In the genomic region with DNA sequence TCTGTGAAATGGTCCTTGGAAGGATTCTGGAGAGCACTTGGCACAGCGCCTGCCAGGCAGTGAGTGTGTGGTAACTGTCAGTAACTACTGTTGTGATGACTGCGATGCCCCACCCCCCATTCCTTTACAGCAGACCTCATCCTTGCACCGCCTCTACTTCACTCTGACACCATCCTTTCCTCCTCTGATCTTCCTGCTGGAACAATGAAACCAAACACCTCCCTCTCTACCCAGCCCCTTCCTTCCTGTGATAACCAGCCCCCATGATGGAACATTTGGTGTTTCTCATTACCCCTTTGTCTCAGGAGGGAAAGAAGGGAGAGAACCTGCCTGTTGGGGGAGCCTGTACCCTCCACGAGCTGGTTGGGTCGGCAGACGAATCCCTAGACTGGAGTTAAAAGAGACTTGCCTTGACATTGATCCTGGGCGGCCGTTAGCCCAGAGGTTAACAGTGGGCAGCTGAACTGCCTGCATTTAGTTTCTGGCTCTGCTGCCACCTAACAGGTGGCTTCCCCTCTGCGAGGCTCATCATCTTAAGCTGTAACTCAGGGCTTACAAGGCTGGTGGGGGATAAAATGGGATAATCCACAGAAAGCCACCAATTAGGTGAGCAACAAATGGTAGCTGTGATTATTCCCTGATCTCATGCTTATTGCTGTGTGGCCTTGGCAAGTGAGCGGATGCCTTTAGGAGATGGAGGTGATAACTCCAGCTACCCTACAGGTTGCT, we compare ENCODE assay signal across 10 cellular contexts. TPM values are rescaled to one million over a fixed set of nuclear protein-coding genes. Genes with fewer than 3 reads are reported as not detected.
A peak's percentile ranks its signal among the peaks of the same experiment; 100 is the strongest.
DNase-seq lines count a peak whose midpoint lies in the region; ATAC-seq, FAIRE-seq and TF ChIP-seq lines count a peak whose summit lies in the region.
"Had no signal": no experiment of that assay in that cellular context is flagged by ENCODE, and none has a peak within 500 bp of the region (broad histone marks: within the 10 kb centered on the region; RNA-seq: fewer than 3 reads in every experiment).

No MANE protein-coding gene starts in this region.

- 80 to 81% methylated on average over 10 of the region's 10 CpGs for WGBS in testis, 2 donors

- TF ChIP-seq CTCF in BE2C (IDR thresholded peaks at IDR 0.05; ENCODE audit: low read depth, low read length) = no peak
- TF ChIP-seq CTCF in Loucy (conservative IDR thresholded peaks at IDR 0.05; ENCODE audit: low read length) = no peak
- no peak for TF ChIP-seq CTCF in bronchial epithelial cell (IDR thresholded peaks at IDR 0.05; ENCODE audit: insufficient read depth, low read length, severe bottlenecking)
- no peak for TF ChIP-seq CTCF in kidney epithelial cell (IDR thresholded peaks at IDR 0.05; ENCODE audit: insufficient read depth, low read length, poor library complexity, severe bottlenecking)
- TF ChIP-seq CTCF in testis (IDR thresholded peaks at IDR 0.05) = no peak

- no peak for ATAC-seq in HG03159 (IDR thresholded peaks at IDR 0.05; ENCODE audit: unreplicated experiment)

- TF ChIP-seq POLR2A in testis (IDR thresholded peaks at IDR 0.05) = no peak

- no peaks in the 10 kb centered on the region for H3K79me2 ChIP-seq in Loucy (ENCODE audit: insufficient read depth, low read length)

- H3K4me1 ChIP-seq in BE2C (no peaks in the 10 kb centered on the region), Loucy (ENCODE audit: insufficient read depth, low read length, poor library complexity, severe bottlenecking) (peaks cover 14% of the 10 kb centered on the region), testis (no peaks in the 10 kb centered on the region)

- FAIRE-seq in bronchial epithelial cell (lab: Jason Lieb, UNC) = no peak
- no peak for FAIRE-seq in GM19239 (lab: Jason Lieb, UNC)

- H3K27me3 ChIP-seq in BE2C = no peaks in the 10 kb centered on the region
- no peaks in the 10 kb centered on the region for H3K27me3 ChIP-seq in Loucy (ENCODE audit: insufficient read depth, low read length, poor library complexity, severe bottlenecking)
- H3K27me3 ChIP-seq in bronchial epithelial cell (ENCODE audit: control insufficient read depth, insufficient read depth, low read length) = no peaks in the 10 kb centered on the region
- no peaks in the 10 kb centered on the region for H3K27me3 ChIP-seq in kidney epithelial cell (ENCODE audit: control insufficient read depth, insufficient read depth, low read length)
- H3K27me3 ChIP-seq in testis = no peaks in the 10 kb centered on the region
- H3K27me3 ChIP-seq: tibial nerve had no signal

- H3K4me2 ChIP-seq in Loucy (ENCODE audit: low read depth, low read length, poor library complexity, severe bottlenecking) = peak overlapping the region; percentile 45
- H3K4me2 ChIP-seq: KMS-11 had no signal

- H3K9me3 ChIP-seq in BE2C (no peaks in the 10 kb centered on the region), Loucy (ENCODE audit: insufficient read depth, low read depth, low read length) (no peaks in the 10 kb centered on the region), testis (no peaks in the 10 kb centered on the region)
- H3K9me3 ChIP-seq: tibial nerve had no signal

- H3K9me2 ChIP-seq in Loucy (replicated peaks; ENCODE audit: low read depth, low read length) = no peaks in the 10 kb centered on the region

- intact Hi-C loops in testis (cut with DNase I; ENCODE audit: low total_unique reads) = no loop called here

- no peak overlapping the region for H3K9ac ChIP-seq in Loucy (ENCODE audit: low read depth, low read length, poor library complexity, severe bottlenecking)
- H3K9ac ChIP-seq: KMS-11 had no signal

- H3K4me3 ChIP-seq in BE2C (ENCODE audit: low read depth, low read length) = no peak overlapping the region
- no peak overlapping the region for H3K4me3 ChIP-seq in Loucy (ENCODE audit: low read length, poor library complexity, severe bottlenecking)
- H3K4me3 ChIP-seq in bronchial epithelial cell (ENCODE audit: low read depth, low read length) = no peak overlapping the region
- no peak overlapping the region for H3K4me3 ChIP-seq in kidney epithelial cell (ENCODE audit: low read depth, low read length)
- no peak overlapping the region for H3K4me3 ChIP-seq in testis
- H3K4me3 ChIP-seq: tibial nerve had no signal

- no peak overlapping the region for H3K27ac ChIP-seq in testis
- H3K27ac ChIP-seq: KMS-11 had no signal

- peak; percentile 34 for DNase-seq in BE2C
- DNase-seq in bronchial epithelial cell (ENCODE audit: low read depth) = peak; percentile 66
- peak; percentile 65 for DNase-seq in kidney epithelial cell (ENCODE audit: low read depth)
- no peak for DNase-seq in testis
- DNase-seq in NCI-H2107 treated with DMSO at 0.1 percent for 48 hours (lab: John Stamatoyannopoulos, UW; ENCODE audit: unreplicated experiment) = no peak
- DNase-seq in GM19239 (ENCODE audit: insufficient read length, low spot score) = no peak

- no peaks in the 10 kb centered on the region for H4K20me1 ChIP-seq in Loucy (ENCODE audit: insufficient read depth, low read length, poor library complexity, severe bottlenecking)

- no peaks in the 10 kb centered on the region for H3K36me3 ChIP-seq in BE2C
- no peaks in the 10 kb centered on the region for H3K36me3 ChIP-seq in Loucy (ENCODE audit: insufficient read depth, low read length)
- H3K36me3 ChIP-seq in bronchial epithelial cell (ENCODE audit: control insufficient read depth, insufficient read depth, low read length) = no peaks in the 10 kb centered on the region
- H3K36me3 ChIP-seq in kidney epithelial cell (ENCODE audit: control insufficient read depth, insufficient read depth, low read length) = no peaks in the 10 kb centered on the region
- no peaks in the 10 kb centered on the region for H3K36me3 ChIP-seq in testis (ENCODE audit: low read depth, missing control alignments)

- H2AFZ ChIP-seq in Loucy (ENCODE audit: low read length) = peak overlapping the region; percentile 65

- no peaks in the 10 kb centered on the region for H3F3A ChIP-seq in Loucy (ENCODE audit: low read depth)

RNA-seq across cellular contexts. Expression of a gene that starts 34.2 kb away (rescaled TPM):
- polyA plus RNA-seq in BE2C (2012; ENCODE audit: insufficient read depth, insufficient read length, low read depth) = 13.0 TPM
- total RNA-seq in bronchial epithelial cell (35.2 and 43.7 TPM in 2 replicates), kidney epithelial cell (30.3 and 30.7 TPM in 2 replicates), testis (10 to 100 TPM; 13.3 to 14.3 TPM)
- 11.6 TPM for polyA plus RNA-seq in testis (ENCODE audit: insufficient read depth, low read depth, low replicate concordance)

RNA-seq across cellular contexts. Expression of a gene that starts 39.5 kb away (rescaled TPM):
- 4.3 TPM for polyA plus RNA-seq in BE2C (2012; ENCODE audit: insufficient read depth, insufficient read length, low read depth)
- total RNA-seq in bronchial epithelial cell (17.4 and 21.9 TPM in 2 replicates), kidney epithelial cell (15.3 and 15.5 TPM in 2 replicates), testis (10 to 100 TPM; 10.4 to 12.6 TPM)
- 11.9 TPM for polyA plus RNA-seq in testis (ENCODE audit: insufficient read depth, low read depth, low replicate concordance)

RNA-seq across cellular contexts. Expression of a gene that starts 46.7 kb away (rescaled TPM):
- 65.1 TPM for polyA plus RNA-seq in BE2C (2012; ENCODE audit: insufficient read depth, insufficient read length, low read depth)
- total RNA-seq in bronchial epithelial cell = 4.2 and 8.4 TPM in 2 replicates
- 8.6 and 11.9 TPM in 2 replicates for total RNA-seq in kidney epithelial cell
- 10 to 100 TPM; 29.9 to 30.5 TPM for total RNA-seq in testis
- 24.6 TPM for polyA plus RNA-seq in testis (ENCODE audit: insufficient read depth, low read depth, low replicate concordance)

Comparison
In these comparisons a context has a peak if more than half of its experiments do, and no peak if none do; other contexts are left out.
1. DNase-seq: peak in BE2C (single experiment), bronchial epithelial cell (single experiment) and kidney epithelial cell (single experiment); none in testis (single experiment), NCI-H2107 treated with DMSO at 0.1 percent for 48 hours (single experiment) and GM19239 (single experiment).